17 cellular contexts compared by ENCODE assay signal in the genomic region with DNA sequence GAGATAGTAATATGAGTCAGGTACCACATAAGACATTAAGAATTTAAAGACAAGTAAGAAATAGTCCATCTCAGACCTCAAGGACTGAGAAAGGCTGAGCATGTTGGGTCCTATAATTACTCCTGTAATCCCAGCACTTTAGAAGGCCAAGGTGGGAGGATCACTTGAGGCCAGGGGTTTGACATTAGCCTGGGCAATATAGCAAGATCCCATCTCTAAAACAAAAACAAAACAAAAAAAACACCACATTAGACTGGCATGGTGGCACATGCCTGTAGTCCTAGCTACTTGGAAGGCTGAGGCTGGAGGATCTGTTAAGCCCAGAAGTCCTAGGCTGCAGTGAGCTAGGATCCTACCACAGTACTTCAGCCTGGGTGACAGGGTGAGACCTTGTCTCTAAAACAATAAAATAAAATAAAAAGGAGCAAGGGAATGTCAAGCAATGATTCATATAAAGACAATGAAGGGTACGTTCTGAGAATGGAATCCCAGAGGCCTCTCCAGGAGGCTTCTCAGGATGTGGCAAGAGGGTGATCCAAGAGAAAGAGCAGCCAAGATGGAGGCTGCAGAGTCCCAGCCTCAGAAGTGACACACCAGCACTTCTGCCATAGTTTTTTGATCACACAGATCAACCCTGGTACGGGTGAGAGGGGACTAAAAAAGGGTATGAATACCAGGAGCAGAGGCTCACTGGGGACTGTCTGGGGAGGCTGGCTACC.
DNase-seq lines count a peak whose midpoint lies in the region; ATAC-seq, FAIRE-seq and TF ChIP-seq lines count a peak whose summit lies in the region.
"Had no signal": no experiment of that assay in that cellular context is flagged by ENCODE, and none has a peak within 500 bp of the region (broad histone marks: within the 10 kb centered on the region; RNA-seq: fewer than 3 reads in every experiment).

No MANE protein-coding gene starts in this region.

- no peaks in the 10 kb centered on the region for H3K79me2 ChIP-seq in OCI-LY7 (ENCODE audit: insufficient read depth, low read depth, low read length)

- H3K27me3 Mint-ChIP-seq in activated T-helper 17 cell treated with anti-CD3 and anti-CD28 coated beads, Interleukin-2, amount 50 U/mL, for 72 hours, result no peaks in the 10 kb centered on the region
- H3K27me3 Mint-ChIP-seq: activated CD4-positive, alpha-beta T cell treated with anti-CD3 and anti-CD28 coated beads for 36 hours; T-cell had no signal

- H3K9me3 Mint-ChIP-seq in activated T-helper 17 cell treated with anti-CD3 and anti-CD28 coated beads, Interleukin-2, amount 50 U/mL, for 72 hours, result no peaks in the 10 kb centered on the region

- intact Hi-C loops in OCI-LY7 (cut with micrococcal nuclease; ENCODE audit: unreplicated experiment), result no loop called here

- H3K4me1 Mint-ChIP-seq in activated T-helper 17 cell treated with anti-CD3 and anti-CD28 coated beads, Interleukin-2, amount 50 U/mL, for 72 hours, result peaks cover 12% of the 10 kb centered on the region

- H2AFZ ChIP-seq in OCI-LY7 (ENCODE audit: low read length), result no peak overlapping the region

- no peak for ATAC-seq in activated T-helper 17 cell treated with anti-CD3 and anti-CD28 coated beads, Interleukin-2, amount 50 U/mL, for 72 hours (replicated peaks)
- no peak for ATAC-seq in HG02759 (IDR thresholded peaks at IDR 0.05; ENCODE audit: unreplicated experiment)
- ATAC-seq: activated CD4-positive, alpha-beta T cell treated with anti-CD3 and anti-CD28 coated beads for 36 hours; GM12878; T-cell had no signal

- FAIRE-seq in H54 (lab: Jason Lieb, UNC), result no peak
- FAIRE-seq: frontal cortex, GM12878 had no signal

- BruUV-seq in OCI-LY7 (replicated peaks; lab: Mats Ljungman, UMichigan), result no TSS peak

- no peak overlapping the region for H3K27ac ChIP-seq in OCI-LY7 (ENCODE audit: low read depth, low read length, poor library complexity, severe bottlenecking)

- H3K4me3 ChIP-seq in fibroblast of villous mesenchyme (ENCODE audit: low read depth, low read length), result no peak overlapping the region
- no peak overlapping the region for H3K4me3 ChIP-seq in OCI-LY7 (ENCODE audit: low read depth, low read length, poor library complexity, severe bottlenecking)
- H3K4me3 ChIP-seq: GM12878 had no signal

- no peaks in the 10 kb centered on the region for H3K9me2 ChIP-seq in OCI-LY7 (ENCODE audit: insufficient read depth, low read length)

- TF ChIP-seq CTCF in fibroblast of villous mesenchyme (IDR thresholded peaks at IDR 0.05; ENCODE audit: insufficient read depth, low read depth, low read length) (no peak), OCI-LY7 (conservative IDR thresholded peaks at IDR 0.05; ENCODE audit: low read length) (no peak)

- H3K4me2 ChIP-seq in OCI-LY7 (ENCODE audit: low read length), result no peak overlapping the region

- H3K4me3 Mint-ChIP-seq in activated T-helper 17 cell treated with anti-CD3 and anti-CD28 coated beads, Interleukin-2, amount 50 U/mL, for 72 hours, result no peak overlapping the region
- H3K4me3 Mint-ChIP-seq: activated CD4-positive, alpha-beta T cell treated with anti-CD3 and anti-CD28 coated beads for 36 hours; T-cell had no signal

- H3K36me3 ChIP-seq in OCI-LY7 (ENCODE audit: insufficient read depth, low read length), result no peaks in the 10 kb centered on the region

- CTCF ChIA-PET in OCI-LY7 (lab: Charles Lee; ENCODE audit: unreplicated experiment), result no interaction called here

- DNase-seq in A172 (ENCODE audit: low spot score) (peak; percentile 68), H54 (ENCODE audit: insufficient read length, low spot score) (peak; percentile 26), fibroblast of villous mesenchyme (ENCODE audit: low read depth) (peak; percentile 51), OCI-LY7 (ENCODE audit: low spot score) (no peak), NCI-H1048 (lab: John Stamatoyannopoulos, UW) (no peak), GDM1 (lab: John Stamatoyannopoulos, UW) (no peak)
- DNase-seq: activated CD4-positive, alpha-beta T cell treated with anti-CD3 and anti-CD28 coated beads for 36 hours; activated T-cell treated with anti-CD3 and anti-CD28 coated beads, Interleukin-2, amount 50 U/mL, for 1 hour; AML-193; DMS153; NCI-H1092 treated with DMSO at 0.1 percent for 48 hours; OCI-M1; T-cell had no signal

- no peaks in the 10 kb centered on the region for H3K4me1 ChIP-seq in OCI-LY7 (ENCODE audit: insufficient read depth, low read length, poor library complexity, severe bottlenecking)

- H3K27ac Mint-ChIP-seq in activated T-helper 17 cell treated with anti-CD3 and anti-CD28 coated beads, Interleukin-2, amount 50 U/mL, for 72 hours, result peak overlapping the region; percentile 37
- H3K27ac Mint-ChIP-seq: activated CD4-positive, alpha-beta T cell treated with anti-CD3 and anti-CD28 coated beads for 36 hours; T-cell had no signal

- TF ChIP-seq POLR2A in H54 (IDR thresholded peaks at IDR 0.05; ENCODE audit: low read depth, low read length), result no peak

- no peaks in the 10 kb centered on the region for H3K36me3 Mint-ChIP-seq in activated T-helper 17 cell treated with anti-CD3 and anti-CD28 coated beads, Interleukin-2, amount 50 U/mL, for 72 hours (ENCODE audit: low read depth)
- H3K36me3 Mint-ChIP-seq: T-cell had no signal

- H3K9me3 ChIP-seq in OCI-LY7 (ENCODE audit: low read length), result no peaks in the 10 kb centered on the region

- POLR2A ChIA-PET in OCI-LY7 (lab: Charles Lee), result no interaction called here

- no peaks in the 10 kb centered on the region for H4K20me1 ChIP-seq in OCI-LY7 (ENCODE audit: insufficient read depth, low read length)

Comparison
In these comparisons a context has a peak if more than half of its experiments do, and no peak if none do; other contexts are left out.
1. DNase-seq: peak in A172 (single experiment), H54 (single experiment) and fibroblast of villous mesenchyme (single experiment); none in OCI-LY7 (single experiment), NCI-H1048 (single experiment) and GDM1 (single experiment).